In the genomic region with DNA sequence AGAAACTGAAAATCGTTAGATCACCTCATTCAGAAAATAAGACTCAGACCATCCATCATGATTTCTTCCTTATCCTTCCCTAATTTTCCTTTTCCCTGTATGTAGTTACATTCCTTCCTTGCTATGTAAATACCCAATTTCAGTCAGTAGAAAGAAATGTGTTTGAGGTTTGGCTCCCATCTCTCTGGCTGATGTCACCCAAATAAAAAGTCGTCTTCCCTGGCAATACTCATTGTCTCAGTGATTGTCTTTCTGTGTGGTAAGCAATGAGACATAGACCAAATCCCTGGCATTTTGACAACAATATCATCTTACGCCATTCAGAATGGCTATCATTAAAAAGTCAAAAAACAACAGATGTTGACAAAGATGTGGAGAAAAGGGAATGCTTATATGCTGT, we compare ENCODE assay signal across 16 cellular contexts.
DNase-seq lines count a peak whose midpoint lies in the region; ATAC-seq, FAIRE-seq and TF ChIP-seq lines count a peak whose summit lies in the region.
"Had no signal": no experiment of that assay in that cellular context is flagged by ENCODE, and none has a peak within 500 bp of the region (broad histone marks: within the 10 kb centered on the region; RNA-seq: fewer than 3 reads in every experiment).

No MANE protein-coding gene starts in this region.

- H3K4me1 Mint-ChIP-seq in astrocyte (ENCODE audit: low read depth, unreplicated experiment), result no peaks in the 10 kb centered on the region

- H3K27me3 Mint-ChIP-seq in astrocyte (ENCODE audit: low read depth, unreplicated experiment), result no peaks in the 10 kb centered on the region
- H3K27me3 Mint-ChIP-seq: activated naive CD8-positive, alpha-beta T cell had no signal

- H3K79me2 ChIP-seq in astrocyte (ENCODE audit: insufficient read depth, low read length), result no peaks in the 10 kb centered on the region
- no peaks in the 10 kb centered on the region for H3K79me2 ChIP-seq in keratinocyte (ENCODE audit: control insufficient read depth, insufficient read depth, low read length)

- H2AFZ ChIP-seq in astrocyte (ENCODE audit: low read depth, low read length) (no peak overlapping the region), keratinocyte (ENCODE audit: control insufficient read depth, low read length) (no peak overlapping the region)

- peak; percentile 74 for FAIRE-seq in astrocyte (lab: Jason Lieb, UNC)
- peak; percentile 44 for FAIRE-seq in keratinocyte (lab: Jason Lieb, UNC)
- FAIRE-seq: K562, small intestine had no signal

- no peak overlapping the region for H3K4me3 Mint-ChIP-seq in astrocyte (ENCODE audit: unreplicated experiment)
- H3K4me3 Mint-ChIP-seq: activated naive CD8-positive, alpha-beta T cell had no signal

- no peaks in the 10 kb centered on the region for H3K36me3 ChIP-seq in astrocyte (ENCODE audit: insufficient read depth, low read length)
- no peaks in the 10 kb centered on the region for H3K36me3 ChIP-seq in keratinocyte (ENCODE audit: control insufficient read depth in 2 of 2, extremely low read depth in 1 of 2, insufficient read depth in 2 of 2, low read length in 2 of 2)
- no peaks in the 10 kb centered on the region for H3K36me3 ChIP-seq in gastroesophageal sphincter
- H3K36me3 ChIP-seq: heart right ventricle, left ventricle myocardium inferior, suprapubic skin had no signal

- H3K27ac ChIP-seq in astrocyte (ENCODE audit: low read depth, low read length) (peak overlapping the region; percentile 87), keratinocyte (ENCODE audit: control insufficient read depth, insufficient read depth, low read length) (no peak overlapping the region), gastroesophageal sphincter (no peak overlapping the region)
- H3K27ac ChIP-seq: heart right ventricle, left ventricle myocardium inferior, suprapubic skin had no signal

- TF ChIP-seq EP300 in gastroesophageal sphincter (IDR thresholded peaks at IDR 0.05), result no peak

- H3K4me2 ChIP-seq in astrocyte (ENCODE audit: low read length) (peak overlapping the region; percentile 74), keratinocyte (ENCODE audit: control insufficient read depth, extremely low read depth, insufficient read depth, low read depth, low read length) (no peak overlapping the region)

- H3K4me3 ChIP-seq in astrocyte (ENCODE audit: insufficient read depth, low read depth, low read length), result no peak overlapping the region
- H3K4me3 ChIP-seq in keratinocyte (ENCODE audit: control insufficient read depth in 2 of 3, extremely low read depth in 1 of 3, insufficient read depth in 2 of 3, low read depth in 1 of 3, low read length in 3 of 3), result no peak overlapping the region
- H3K4me3 ChIP-seq in gastroesophageal sphincter, result no peak overlapping the region
- H3K4me3 ChIP-seq: heart right ventricle, K562, left ventricle myocardium inferior, suprapubic skin had no signal

- H3K4me1 ChIP-seq in astrocyte (ENCODE audit: insufficient read depth, low read length) (peaks cover 7% of the 10 kb centered on the region), keratinocyte (ENCODE audit: control insufficient read depth, extremely low read depth, insufficient read depth, low read length) (no peaks in the 10 kb centered on the region), gastroesophageal sphincter (no peaks in the 10 kb centered on the region)
- H3K4me1 ChIP-seq: Caco-2, heart right ventricle, left ventricle myocardium inferior, suprapubic skin had no signal

- H3K27me3 ChIP-seq in astrocyte (ENCODE audit: insufficient read depth, low read length) (no peaks in the 10 kb centered on the region), keratinocyte (ENCODE audit: control insufficient read depth, extremely low read depth, insufficient read depth, low read length) (no peaks in the 10 kb centered on the region), gastroesophageal sphincter (no peaks in the 10 kb centered on the region)
- H3K27me3 ChIP-seq: heart right ventricle, suprapubic skin had no signal

- H3K27ac Mint-ChIP-seq in astrocyte (ENCODE audit: unreplicated experiment), result no peak overlapping the region
- H3K27ac Mint-ChIP-seq: activated naive CD8-positive, alpha-beta T cell had no signal

- H3K9me3 Mint-ChIP-seq in astrocyte (ENCODE audit: unreplicated experiment), result no peaks in the 10 kb centered on the region

- TF ChIP-seq CTCF in astrocyte (IDR thresholded peaks at IDR 0.05; ENCODE audit: insufficient read depth, low read depth, low read length) (no peak), keratinocyte (optimal IDR thresholded peaks at IDR 0.05 in 1 of 3, IDR thresholded peaks at IDR 0.05 in 1 of 3, conservative IDR thresholded peaks at IDR 0.05 in 1 of 3; ENCODE audit: extremely low read depth in 1 of 3, insufficient read depth in 2 of 3, low read length in 3 of 3) (no peak), gastroesophageal sphincter (IDR thresholded peaks at IDR 0.05) (no peak)

- no peaks in the 10 kb centered on the region for H3K36me3 Mint-ChIP-seq in astrocyte (ENCODE audit: low read depth, unreplicated experiment)
- H3K36me3 Mint-ChIP-seq: activated naive CD8-positive, alpha-beta T cell had no signal

- H4K20me1 ChIP-seq in astrocyte (ENCODE audit: insufficient read depth, low read length), result no peaks in the 10 kb centered on the region
- no peaks in the 10 kb centered on the region for H4K20me1 ChIP-seq in keratinocyte (ENCODE audit: control insufficient read depth, extremely low read depth, insufficient read depth, low read length)

- H3K9ac ChIP-seq in astrocyte (ENCODE audit: low read length), result peak overlapping the region; percentile 56
- no peak overlapping the region for H3K9ac ChIP-seq in keratinocyte (ENCODE audit: control insufficient read depth, extremely low read depth, insufficient read depth, low read length)

- 28 to 32% methylated on average over 3 of the region's 3 CpGs for WGBS in gastroesophageal sphincter (ENCODE audit: low coverage in 1 of 2), 2 donors

- dilution Hi-C loops in keratinocyte (cut with MboI; ENCODE audit: extremely low pct_ligation_motif_present, low sequenced_read_pairs), result no loop called here

- no peak for TF ChIP-seq POLR2A in gastroesophageal sphincter (IDR thresholded peaks at IDR 0.05)

- intact Hi-C loops in Right ventricle myocardium superior (cut with DNase I), result no loop called here

- ATAC-seq in Right ventricle myocardium superior (ENCODE audit: poor library complexity), result no peak
- no peak for ATAC-seq in gastroesophageal sphincter
- no peak for ATAC-seq in HG03565 (IDR thresholded peaks at IDR 0.05; ENCODE audit: unreplicated experiment)
- ATAC-seq: heart right ventricle, K562 had no signal

- DNase-seq in DMS 273 treated with DMSO at 0.1 percent for 48 hours (lab: John Stamatoyannopoulos, UW), result peak; percentile 1
- peak; percentile 97 for DNase-seq in M059J (ENCODE audit: low read depth)
- peak; percentile 99 for DNase-seq in astrocyte (ENCODE audit: low read depth)
- DNase-seq in keratinocyte (ENCODE audit: low read depth, low spot score), result peak; percentile 76
- no peak for DNase-seq in effector CD8-positive, alpha-beta T cell (lab: John Stamatoyannopoulos, UW)
- DNase-seq in Right ventricle myocardium superior, result no peak
- DNase-seq: Caco-2, heart right ventricle, left ventricle myocardium inferior, NCI-H2081 treated with DMSO at 0.1 percent for 48 hours, small intestine had no signal

- no peaks in the 10 kb centered on the region for H3K9me1 ChIP-seq in keratinocyte (ENCODE audit: control insufficient read depth, extremely low read depth, insufficient read depth, low read length)

- H3K9me3 ChIP-seq in astrocyte (ENCODE audit: insufficient read depth, low read depth, low read length) (no peaks in the 10 kb centered on the region), keratinocyte (ENCODE audit: control insufficient read depth, low read depth, low read length) (no peaks in the 10 kb centered on the region), gastroesophageal sphincter (no peaks in the 10 kb centered on the region)
- H3K9me3 ChIP-seq: Caco-2, suprapubic skin had no signal

Comparison
In these comparisons a context has a peak if more than half of its experiments do, and no peak if none do; other contexts are left out.
1. DNase-seq: peak in DMS 273 treated with DMSO at 0.1 percent for 48 hours (single experiment), M059J (single experiment), astrocyte (single experiment) and keratinocyte (single experiment); none in effector CD8-positive, alpha-beta T cell (single experiment) and Right ventricle myocardium superior (single experiment).